16 cellular contexts compared by ENCODE assay signal in the genomic region with DNA sequence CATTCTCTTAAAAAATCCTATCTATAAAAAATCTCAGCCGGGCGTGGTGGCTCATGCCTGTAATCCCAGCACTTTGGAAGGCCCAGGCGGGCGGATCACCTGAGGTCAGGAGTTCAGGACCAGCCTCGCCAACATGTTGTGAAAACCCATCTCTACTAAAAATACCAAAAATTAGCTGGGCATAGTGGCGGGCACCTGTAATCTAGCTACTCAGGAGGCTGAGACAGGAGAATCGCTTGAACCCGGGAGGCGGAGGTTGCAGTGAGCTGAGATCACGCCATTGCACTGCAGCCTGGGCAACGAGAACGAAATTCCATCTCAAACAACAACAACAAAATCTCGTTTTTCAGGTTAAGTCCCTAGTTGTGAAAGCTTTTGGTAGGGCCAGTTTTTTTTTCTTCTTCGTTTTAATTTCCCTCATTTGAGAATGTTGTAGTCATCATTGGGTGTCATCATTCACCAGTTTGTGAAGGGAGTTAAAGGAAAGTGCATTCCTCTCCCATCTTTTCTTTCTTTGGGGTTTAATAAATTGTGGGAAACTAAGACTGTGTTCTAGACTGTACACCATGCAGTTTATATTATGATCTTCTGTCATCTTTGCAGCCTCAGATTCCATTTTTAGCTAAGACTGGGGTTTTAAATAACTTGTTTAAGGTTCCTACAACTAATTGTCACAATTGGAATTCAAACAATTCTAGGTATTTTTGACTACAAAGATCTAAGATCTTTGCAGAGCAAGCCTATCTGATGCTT.
"Had no signal": no experiment of that assay in that cellular context is flagged by ENCODE, and none has a peak within 500 bp of the region (broad histone marks: within the 10 kb centered on the region; RNA-seq: fewer than 3 reads in every experiment).

No MANE protein-coding gene starts in this region.

- H3K27ac Mint-ChIP-seq: activated naive CD8-positive, alpha-beta T cell had no signal

- H3K36me3 ChIP-seq: prostate gland had no signal

- H3K9me3 Mint-ChIP-seq: neural crest cell; stimulated activated effector memory CD8-positive, alpha-beta T cell treated with anti-CD3 and anti-CD28 coated beads, Interleukin-12 subunit alpha, Interleukin-12 subunit beta, amount 100 ng/mL, for 72 hours had no signal

- H3K9me3 ChIP-seq: esophagus squamous epithelium, heart right ventricle, left lung, prostate gland, stomach, testis, upper lobe of right lung had no signal

- H3K4me3 ChIP-seq: esophagus squamous epithelium, heart right ventricle, left lung, prostate gland, stomach, testis, upper lobe of right lung had no signal

- H3K27me3 ChIP-seq: esophagus squamous epithelium, heart right ventricle, left lung, stomach, testis, upper lobe of right lung had no signal

- H3K27me3 Mint-ChIP-seq: activated naive CD8-positive, alpha-beta T cell had no signal

- DNase-seq: activated CD4-positive, alpha-beta T cell treated with anti-CD3 and anti-CD28 coated beads for 1 hour; activated CD4-positive, alpha-beta T cell treated with anti-CD3 and anti-CD28 coated beads, Interleukin-2, amount 50 U/mL, for 4 hours; effector memory CD4-positive, alpha-beta T cell; esophagus squamous epithelium; heart right ventricle; left lung; right cardiac atrium; small intestine; stimulated activated CD4-positive, alpha-beta T cell treated with anti-CD3 and anti-CD28 coated beads, Interleukin-4, amount 100 ng/mL, for 1 hour; stomach; testis; upper lobe of right lung had no signal

- ATAC-seq: heart right ventricle; right cardiac atrium; stimulated activated effector memory CD8-positive, alpha-beta T cell treated with anti-CD3 and anti-CD28 coated beads, Interleukin-12 subunit alpha, Interleukin-12 subunit beta, amount 100 ng/mL, for 72 hours had no signal

- H3K4me1 ChIP-seq: esophagus squamous epithelium, left lung, prostate gland, testis, upper lobe of right lung had no signal

- H3K27ac ChIP-seq: esophagus squamous epithelium, heart right ventricle, left lung, prostate gland, stomach, testis, upper lobe of right lung had no signal

- H3K4me3 Mint-ChIP-seq: activated naive CD8-positive, alpha-beta T cell; neural crest cell; stimulated activated effector memory CD8-positive, alpha-beta T cell treated with anti-CD3 and anti-CD28 coated beads, Interleukin-12 subunit alpha, Interleukin-12 subunit beta, amount 100 ng/mL, for 72 hours had no signal
